Comparison of ENCODE assay signal across 8 cellular contexts in the genomic region with DNA sequence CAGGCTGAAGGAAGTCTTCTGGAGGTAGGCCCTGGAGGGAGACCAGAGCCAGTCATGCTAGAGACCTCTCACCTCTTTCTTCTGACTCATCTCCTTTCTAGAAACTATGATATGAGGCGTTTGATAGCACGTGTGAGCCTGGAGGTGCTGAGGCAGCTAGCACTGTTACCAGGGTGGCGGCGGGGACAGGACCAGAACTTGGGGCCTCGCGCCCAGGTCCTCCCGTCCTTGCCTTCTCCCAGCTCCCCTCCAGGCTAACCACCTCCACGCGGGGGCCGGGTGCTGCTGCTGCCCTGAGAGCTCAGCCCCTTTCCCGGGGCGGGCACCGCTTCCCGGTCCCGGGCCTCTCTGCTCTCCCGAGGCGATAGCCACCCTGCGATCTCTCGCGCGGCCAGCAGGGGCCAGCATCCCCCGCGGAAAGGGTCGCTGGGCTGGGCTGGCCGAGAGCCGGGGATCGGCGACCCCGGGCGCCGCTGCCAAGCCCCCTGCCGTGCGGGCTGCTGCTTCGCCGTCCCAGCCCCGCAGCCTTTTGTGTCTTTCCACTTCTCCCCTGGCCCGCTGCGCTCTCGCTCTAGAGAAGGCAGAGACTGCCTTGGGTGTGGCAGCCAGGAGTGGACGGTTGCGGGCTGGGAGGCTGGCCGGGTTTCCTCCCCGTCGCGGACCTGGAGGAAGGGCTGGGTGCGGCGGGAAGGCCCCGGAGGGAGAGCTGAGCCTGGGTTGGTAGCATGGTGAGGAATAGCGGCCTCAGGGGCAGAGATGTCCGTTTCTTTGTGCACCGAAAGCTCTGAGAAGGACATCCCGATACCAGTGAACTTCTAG. TPM values are rescaled to one million over a fixed set of nuclear protein-coding genes. Genes with fewer than 3 reads are reported as not detected.
DNase-seq lines count a peak whose midpoint lies in the region; ATAC-seq, FAIRE-seq and TF ChIP-seq lines count a peak whose summit lies in the region.

No MANE protein-coding gene starts in this region.

- H3K4me2 ChIP-seq in GM23248 (ENCODE audit: unreplicated experiment) (peak overlapping the region; percentile 63), Karpas-422 (ENCODE audit: low read depth, low read length, poor library complexity, severe bottlenecking) (peak overlapping the region; percentile 63)

- H3K36me3 Mint-ChIP-seq in activated naive CD8-positive, alpha-beta T cell treated with anti-CD3 and anti-CD28 coated beads, Interleukin-2, amount 10 ng/mL, durations not matched to agents 7 days and 5 days: no peaks in the 10 kb centered on the region

- H2AFZ ChIP-seq in GM23248: peak overlapping the region; percentile 93
- H2AFZ ChIP-seq in Karpas-422 (ENCODE audit: low read length): 0 out of 2 replicates have a peak overlapping the region, but pooled peaks have one; percentile 18

- no peak overlapping the region for H3K27ac Mint-ChIP-seq in activated naive CD8-positive, alpha-beta T cell treated with anti-CD3 and anti-CD28 coated beads, Interleukin-2, amount 10 ng/mL, durations not matched to agents 7 days and 5 days

- H3K79me2 ChIP-seq in GM23248 (ENCODE audit: insufficient read depth): no peaks in the 10 kb centered on the region
- no peaks in the 10 kb centered on the region for H3K79me2 ChIP-seq in Karpas-422 (ENCODE audit: low read length)

- H3K9ac ChIP-seq in GM23248 (peak overlapping the region; percentile 76), Karpas-422 (ENCODE audit: low read length) (no peak overlapping the region)

- H3K36me3 ChIP-seq in GM23248 (ENCODE audit: low read depth) (no peaks in the 10 kb centered on the region), Karpas-422 (ENCODE audit: insufficient read depth, low read length) (no peaks in the 10 kb centered on the region), pancreas (no peaks in the 10 kb centered on the region), tibial nerve (no peaks in the 10 kb centered on the region)

- H3K4me3 Mint-ChIP-seq in activated naive CD8-positive, alpha-beta T cell treated with anti-CD3 and anti-CD28 coated beads, Interleukin-2, amount 10 ng/mL, durations not matched to agents 7 days and 5 days: peak overlapping the region; percentile 49

- H3K4me1 Mint-ChIP-seq in activated naive CD8-positive, alpha-beta T cell treated with anti-CD3 and anti-CD28 coated beads, Interleukin-2, amount 10 ng/mL, durations not matched to agents 7 days and 5 days: peaks cover 2% of the 10 kb centered on the region

- 4 to 6% methylated on average over 43 to 45 of the region's 52 CpGs for WGBS in GM23248 (ENCODE audit: low coverage in 1 of 2, low lambda C conversion rate in 2 of 2, missing lambda C conversion rate in 2 of 2), 2 experiments
- WGBS in pancreas, 2 donors: 5 to 7% methylated on average over 51 to 52 of the region's 52 CpGs
- 8 to 13% methylated on average over 27 to 29 of the region's 52 CpGs for WGBS in tibial nerve, 2 donors

- peak; percentile 88 for ATAC-seq in activated naive CD8-positive, alpha-beta T cell treated with anti-CD3 and anti-CD28 coated beads, Interleukin-2, amount 10 ng/mL, durations not matched to agents 7 days and 5 days (ENCODE audit: low read depth)
- ATAC-seq in Right ventricle myocardium superior (ENCODE audit: poor library complexity) (peak; percentile 95), pancreas (peak; percentile 92 to 95 (median 93))

- no peak for TF ChIP-seq POLR2A in tibial nerve (IDR thresholded peaks at IDR 0.05)

- H4K20me1 ChIP-seq in GM23248 (ENCODE audit: insufficient read depth) (no peaks in the 10 kb centered on the region), Karpas-422 (ENCODE audit: insufficient read depth, low read depth, low read length) (no peaks in the 10 kb centered on the region)

- peak in 1 of 2 donors; percentile 70 for TF ChIP-seq EP300 in tibial nerve (IDR thresholded peaks at IDR 0.05)

- intact Hi-C loops in Right ventricle myocardium superior (cut with DNase I): loop anchor here (2.0 kb wide), 1 partner anchor 318 kb away; no protein-coding TSS in a partner anchor
- intact Hi-C loops in pancreas (cut with DNase I): loop anchor here (5.0 to 10.0 kb wide), 2 partner anchors 318 to 320 kb away; no protein-coding TSS in a partner anchor

- H3K4me1 ChIP-seq in GM23248 (ENCODE audit: insufficient read depth) (peaks cover 14% of the 10 kb centered on the region), Karpas-422 (ENCODE audit: low read length) (peaks cover 8% of the 10 kb centered on the region), pancreas (peaks cover 0 to 8% (median 3%) of the 10 kb centered on the region in 3 donors), tibial nerve (peaks cover 0 to 28% (median 0%) of the 10 kb centered on the region in 4 donors)

- H3F3A ChIP-seq in GM23248 (ENCODE audit: insufficient read depth): 0 out of 2 replicates have a peak, but pooled peaks cover 1% of the 10 kb centered on the region

- POLR2A ChIA-PET in activated naive CD8-positive, alpha-beta T cell treated with anti-CD3 and anti-CD28 coated beads, Interleukin-2, amount 10 ng/mL, durations not matched to agents 7 days and 5 days (lab: Charles Lee): interaction anchor here (1.5 kb wide), 1 partner anchor 326 kb away, joined by 3 read pairs; no protein-coding TSS in a partner anchor

- H3K27me3 Mint-ChIP-seq in activated naive CD8-positive, alpha-beta T cell treated with anti-CD3 and anti-CD28 coated beads, Interleukin-2, amount 10 ng/mL, durations not matched to agents 7 days and 5 days: peaks cover 6% of the 10 kb centered on the region

- H3K9me2 ChIP-seq in GM23248 (ENCODE audit: insufficient read depth) (no peaks in the 10 kb centered on the region), Karpas-422 (replicated peaks; ENCODE audit: insufficient read depth, low read length) (no peaks in the 10 kb centered on the region)

- peak overlapping the region; percentile 20; the same call in 1 of the 2 replicates for H3K27ac ChIP-seq in GM23248
- no peak overlapping the region for H3K27ac ChIP-seq in Karpas-422 (ENCODE audit: low read length)
- H3K27ac ChIP-seq in pancreas: peak overlapping the region; percentile 54 to 85 (median 80)
- peak overlapping the region; percentile 81 to 93 (median 84) for H3K27ac ChIP-seq in tibial nerve

- H3K4me3 ChIP-seq in GM23248 (peak overlapping the region; percentile 80), Karpas-422 (ENCODE audit: low read length) (peak overlapping the region; percentile 58; the same call in 1 of the 2 replicates), pancreas (peak overlapping the region; percentile 45 to 85 (median 58)), tibial nerve (peak overlapping the region; percentile 47 to 73 (median 56))

- H3K9me3 ChIP-seq in GM23248 (ENCODE audit: low read depth) (no peaks in the 10 kb centered on the region), Karpas-422 (ENCODE audit: low read length) (no peaks in the 10 kb centered on the region), pancreas (no peaks in the 10 kb centered on the region), tibial nerve (no peaks in the 10 kb centered on the region)

- in situ Hi-C loops in GM23248 (cut with MboI): loop anchor here (10.0 kb wide), 1 partner anchor 318 kb away; no protein-coding TSS in a partner anchor

- no peak for FAIRE-seq in pancreas (lab: Jason Lieb, UNC)

- no peaks in the 10 kb centered on the region for H3K9me3 Mint-ChIP-seq in activated naive CD8-positive, alpha-beta T cell treated with anti-CD3 and anti-CD28 coated beads, Interleukin-2, amount 10 ng/mL, durations not matched to agents 7 days and 5 days

- DNase-seq in GM03348 (ENCODE audit: low spot score): peak; percentile 93
- peak; percentile 79 for DNase-seq in GM23248
- peak; percentile 84 for DNase-seq in Karpas-422
- peak; percentile 64 for DNase-seq in SKM-1 treated with dmso at 0.1 percent for 144 hours (lab: John Stamatoyannopoulos, UW; ENCODE audit: unreplicated experiment)
- peak; percentile 84 for DNase-seq in activated naive CD8-positive, alpha-beta T cell treated with anti-CD3 and anti-CD28 coated beads, Interleukin-2, amount 10 ng/mL, durations not matched to agents 7 days and 5 days
- peak; percentile 84 for DNase-seq in Right ventricle myocardium superior
- peak; percentile 57 to 95 (median 84) for DNase-seq in pancreas
- DNase-seq in tibial nerve (ENCODE audit: low spot score in 2 of 2): peak; percentile 49 to 73

- peak; percentile 88 to 97 (median 96) for TF ChIP-seq CTCF in pancreas (IDR thresholded peaks at IDR 0.05)
- peak; percentile 94 to 100 (median 99) for TF ChIP-seq CTCF in tibial nerve (IDR thresholded peaks at IDR 0.05)

- H3K27me3 ChIP-seq in GM23248 (replicated peaks; ENCODE audit: insufficient read depth): no peaks in the 10 kb centered on the region
- no peaks in the 10 kb centered on the region for H3K27me3 ChIP-seq in Karpas-422 (ENCODE audit: low read length)
- H3K27me3 ChIP-seq in pancreas: no peaks in the 10 kb centered on the region
- no peaks in the 10 kb centered on the region for H3K27me3 ChIP-seq in tibial nerve

RNA-seq across cellular contexts. Expression of a gene that starts 49.1 kb away (rescaled TPM):
- total RNA-seq in GM23248 (2014; rRNA removed; shearing (Covaris generic)): 3.7 and 8.3 TPM in 2 replicates
- polyA plus RNA-seq in GM23248 (2016; fragmentation: Nextera tagmentation; extraction: Ambion mirVana): 5.7 and 6.0 TPM in 2 replicates
- total RNA-seq in Karpas-422 (2014; rRNA removed; shearing (Covaris generic); ENCODE audit: low replicate concordance): 0.86 TPM in 1 of 2 replicates, not detected in the other
- total RNA-seq in activated naive CD8-positive, alpha-beta T cell treated with anti-CD3 and anti-CD28 coated beads, Interleukin-2, amount 10 ng/mL, durations not matched to agents 7 days and 5 days: not detected
- 1.7 TPM for total RNA-seq in Right ventricle myocardium superior
- 1 to 10 TPM; 1.3 to 3.2 (median 2.4) TPM for total RNA-seq in pancreas
- polyA plus RNA-seq in pancreas: 1 to 10 TPM; 1.3 to 5.8 TPM
- total RNA-seq in tibial nerve: 1 to 10 TPM; 1.7 to 5.9 (median 3.2) TPM
